Comparison of ENCODE assay signal across 14 cellular contexts in the genomic region with DNA sequence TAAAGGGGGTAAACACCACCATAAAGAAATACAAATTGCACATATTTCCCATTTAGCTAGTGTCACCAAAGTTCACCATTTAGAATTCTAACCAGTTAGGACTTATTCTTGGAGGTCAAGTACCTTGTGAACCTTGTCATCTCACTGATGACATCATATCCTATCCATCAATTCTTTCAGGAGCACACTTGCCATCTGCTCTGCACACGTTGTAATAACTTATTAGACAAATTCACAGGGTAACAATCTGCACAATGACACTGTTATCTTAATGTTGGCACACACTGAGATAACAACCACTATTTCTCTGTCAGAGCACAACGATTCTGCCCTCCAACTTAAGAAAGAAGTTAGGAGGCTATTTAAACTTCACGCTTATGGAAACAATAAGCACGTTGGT.
DNase-seq lines count a peak whose midpoint lies in the region; ATAC-seq and TF ChIP-seq lines count a peak whose summit lies in the region.
"Had no signal": no experiment of that assay in that cellular context is flagged by ENCODE, and none has a peak within 500 bp of the region (broad histone marks: within the 10 kb centered on the region; RNA-seq: fewer than 3 reads in every experiment).

No MANE protein-coding gene starts in this region.

- no peak for ATAC-seq in HG03025 (IDR thresholded peaks at IDR 0.05; ENCODE audit: low FRiP score, unreplicated experiment)

- no peak for TF ChIP-seq CTCF in nephron (IDR thresholded peaks at IDR 0.05; ENCODE audit: unreplicated experiment in 3 of 3)
- no peak for TF ChIP-seq CTCF in osteocyte (IDR thresholded peaks at IDR 0.05)

- H3K4me1 Mint-ChIP-seq in nephron (peaks cover 24% of the 10 kb centered on the region), osteocyte (ENCODE audit: unreplicated experiment) (no peaks in the 10 kb centered on the region)
- H3K4me1 Mint-ChIP-seq: CD8-positive, alpha-beta memory T cell had no signal

- DNase-seq in NCI-H1092 treated with DMSO at 0.1 percent for 48 hours (lab: John Stamatoyannopoulos, UW) (peak; percentile 28), NCI-H1092 (lab: John Stamatoyannopoulos, UW) (no peak), NCI-H1694 (lab: John Stamatoyannopoulos, UW) (peak; percentile 70), NCI-H82 (lab: John Stamatoyannopoulos, UW) (peak; percentile 78), A172 (ENCODE audit: low spot score) (no peak), osteocyte (ENCODE audit: extremely low spot score, unreplicated experiment) (no peak)
- DNase-seq: CD8-positive, alpha-beta memory T cell; GOT3; NCI-H187; NCI-H526 treated with DMSO at 0.1 percent for 48 hours; SIG-M5; SW 1271 had no signal

- no peaks in the 10 kb centered on the region for H3K9me3 Mint-ChIP-seq in nephron
- H3K9me3 Mint-ChIP-seq in osteocyte (ENCODE audit: unreplicated experiment), result no peaks in the 10 kb centered on the region

- H3K27ac Mint-ChIP-seq in nephron (peak overlapping the region; percentile 61 to 84 (median 68)), osteocyte (ENCODE audit: unreplicated experiment) (no peak overlapping the region)
- H3K27ac Mint-ChIP-seq: CD8-positive, alpha-beta memory T cell had no signal

- H3K4me3 Mint-ChIP-seq in nephron (no peak overlapping the region), osteocyte (ENCODE audit: unreplicated experiment) (no peak overlapping the region)
- H3K4me3 Mint-ChIP-seq: CD8-positive, alpha-beta memory T cell had no signal

- H3K27me3 Mint-ChIP-seq in nephron (ENCODE audit: low read depth) (no peaks in the 10 kb centered on the region), osteocyte (ENCODE audit: unreplicated experiment) (no peaks in the 10 kb centered on the region)
- H3K27me3 Mint-ChIP-seq: CD8-positive, alpha-beta memory T cell had no signal

- H3K36me3 Mint-ChIP-seq in nephron (ENCODE audit: low read depth), result peaks cover 39% of the 10 kb centered on the region
- no peaks in the 10 kb centered on the region for H3K36me3 Mint-ChIP-seq in osteocyte (ENCODE audit: unreplicated experiment)
- H3K36me3 Mint-ChIP-seq: CD8-positive, alpha-beta memory T cell had no signal

Comparison
In these comparisons a context has a peak if more than half of its experiments do, and no peak if none do; other contexts are left out.
1. DNase-seq: peak in NCI-H1092 treated with DMSO at 0.1 percent for 48 hours (single experiment), NCI-H1694 (single experiment) and NCI-H82 (single experiment); none in NCI-H1092 (single experiment), A172 (single experiment) and osteocyte (single experiment).